18 cellular contexts compared by ENCODE assay signal in genomic region chrX:119728487-119728886, GRCh38. TPM values are rescaled to one million over a fixed set of nuclear protein-coding genes. Genes with fewer than 3 reads are reported as not detected.
DNase-seq lines count a peak whose midpoint lies in the region; ATAC-seq and TF ChIP-seq lines count a peak whose summit lies in the region.
"Had no signal": no experiment of that assay in that cellular context is flagged by ENCODE, and none has a peak within 500 bp of the region (broad histone marks: within the 10 kb centered on the region; RNA-seq: fewer than 3 reads in every experiment).

No MANE protein-coding gene starts in this region.

- ATAC-seq in SK-N-SH treated with all-trans-retinoic acid at 6 μM for 48 hours, result peak; percentile 52; the same call in 2 of the 3 replicates
- no peak for ATAC-seq in GM19351 (IDR thresholded peaks at IDR 0.05; ENCODE audit: unreplicated experiment)
- ATAC-seq: activated CD8-positive, alpha-beta T cell treated with anti-CD3 and anti-CD28 coated beads for 36 hours had no signal

- peak; percentile 47 for DNase-seq in DMS53 (lab: John Stamatoyannopoulos, UW)
- no peak for DNase-seq in DMS53 treated with DMSO at 0.1 percent for 48 hours (lab: John Stamatoyannopoulos, UW; ENCODE audit: unreplicated experiment)
- DNase-seq in HT-29 (ENCODE audit: low spot score), result peak; percentile 57
- DNase-seq in left kidney (ENCODE audit: low read depth, low spot score), result peak; percentile 20
- DNase-seq in occipital lobe (lab: John Stamatoyannopoulos, UW), result no peak
- DNase-seq in NCI-H345 treated with DMSO at 0.1 percent for 48 hours (lab: John Stamatoyannopoulos, UW; ENCODE audit: unreplicated experiment), result no peak
- DNase-seq: 8988T; activated CD8-positive, alpha-beta T cell treated with anti-CD3 and anti-CD28 coated beads for 36 hours; activated effector memory CD4-positive, alpha-beta T cell treated with anti-CD3 and anti-CD28 coated beads, Interleukin-2, amount 50 U/mL, for 16 hours; anterior cingulate cortex; dermis blood vessel endothelial cell; MV-4-11; NCI-H226; ovary; stomach; T-helper 9 cell had no signal

TF ChIP-seq in SK-N-SH treated with all-trans-retinoic acid at 6 μM for 48 hours, 23 proteins besides CTCF, POLR2A, EP300 and RAD21:
- TF ChIP-seq SNAI2 (CRISPR knock-in tag; IDR thresholded peaks at IDR 0.05) (no peak), ISL1 (CRISPR knock-in tag; IDR thresholded peaks at IDR 0.05) (no peak), CREB5 (CRISPR knock-in tag; IDR thresholded peaks at IDR 0.05; ENCODE audit: low read depth) (no peak), ZNF70 (CRISPR knock-in tag; IDR thresholded peaks at IDR 0.05) (no peak), OSR1 (CRISPR knock-in tag; IDR thresholded peaks at IDR 0.05) (no peak), RARB (CRISPR knock-in tag; IDR thresholded peaks at IDR 0.05) (no peak), GLIS3 (CRISPR knock-in tag; IDR thresholded peaks at IDR 0.05) (no peak), CSRNP3 (CRISPR knock-in tag; IDR thresholded peaks at IDR 0.05) (no peak), ZC3H10 (CRISPR knock-in tag; IDR thresholded peaks at IDR 0.05) (no peak), PPARA (CRISPR knock-in tag; IDR thresholded peaks at IDR 0.05; ENCODE audit: borderline replicate concordance) (no peak), ARNTL (CRISPR knock-in tag; IDR thresholded peaks at IDR 0.05; ENCODE audit: borderline replicate concordance, low read depth) (no peak), ZNF565 (CRISPR knock-in tag; conservative IDR thresholded peaks at IDR 0.05; ENCODE audit: low read depth) (no peak)

RNA-seq across cellular contexts. Expression of gene SOWAHD, which starts 29.9 kb away (rescaled TPM):
- total RNA-seq in HT-29 (2014; rRNA removed; shearing (Covaris generic)), result 1.0 TPM in 1 of 2 replicates, not detected in the other
- total RNA-seq in occipital lobe, result not detected
- total RNA-seq: dermis blood vessel endothelial cell had no signal

RNA-seq across cellular contexts. Expression of gene SEPTIN6, which starts 35.5 kb away (rescaled TPM):
- 0.10 and 0.53 TPM in 2 replicates for total RNA-seq in HT-29 (2014; rRNA removed; shearing (Covaris generic))
- total RNA-seq in occipital lobe, result 43.0 TPM

Comparison
In these comparisons a context has a peak if more than half of its experiments do, and no peak if none do; other contexts are left out.
1. DNase-seq: peak in DMS53 (single experiment), HT-29 (single experiment) and left kidney (single experiment); none in DMS53 treated with DMSO at 0.1 percent for 48 hours (single experiment), occipital lobe (single experiment) and NCI-H345 treated with DMSO at 0.1 percent for 48 hours (single experiment).
2. RNA of gene SEPTIN6, which starts 35.5 kb away (total RNA-seq): 43.0 TPM in occipital lobe (single experiment); 0.10 to 0.53 TPM in HT-29; every median in the first group is over 10 times any median in the second.